ENCODE assay signal across 8 cellular contexts in genomic region chr13:102845630-102846260, GRCh38. TPM values are rescaled to one million over a fixed set of nuclear protein-coding genes. Genes with fewer than 3 reads are reported as not detected.
DNase-seq lines count a peak whose midpoint lies in the region; TF ChIP-seq lines count a peak whose summit lies in the region.

Gene ERCC5, plus strand, starts transcription at chr13:102846032. Its CDS starts 235 bp downstream, at chr13:102846267.

- DNase-seq in ELR (ENCODE audit: low read depth) (peak; percentile 97), H7 (peak; percentile 76), SHP77 treated with DMSO at 0.1 percent for 48 hours (lab: John Stamatoyannopoulos, UW) (peak; percentile 98), fibroblast of pulmonary artery (ENCODE audit: low read depth) (peak; percentile 97)
- peak; percentile 98 for DNase-seq in activated effector memory CD4-positive, alpha-beta T cell treated with anti-CD3 and anti-CD28 coated beads, Interleukin-2, amount 50 U/mL, for 16 hours

- TF ChIP-seq CTCF in Loucy (conservative IDR thresholded peaks at IDR 0.05; ENCODE audit: low read length): no peak; the same call in 1 of the 2 replicates
- TF ChIP-seq CTCF in fibroblast of pulmonary artery (IDR thresholded peaks at IDR 0.05; ENCODE audit: low read length, missing control alignments): no peak
- no peak for TF ChIP-seq CTCF in nephron (IDR thresholded peaks at IDR 0.05; ENCODE audit: unreplicated experiment in 3 of 3)

- peak within 1 kb of the TSS; percentile 85 to 93 (median 92) for H3K27ac Mint-ChIP-seq in nephron
- H3K27ac Mint-ChIP-seq in stimulated activated naive CD8-positive, alpha-beta T cell treated with anti-CD3 and anti-CD28 coated beads, Interleukin-15, Interleukin-2, amounts not matched to agents 100 ng/mL and 50 ng/mL, for 24 hours: peak within 1 kb of the TSS; percentile 96

- H3K4me3 ChIP-seq in H7 (ENCODE audit: insufficient read depth, low read depth, low read length): peak within 1 kb of the TSS; percentile 85
- H3K4me3 ChIP-seq in Loucy (ENCODE audit: low read length, poor library complexity, severe bottlenecking): peak within 1 kb of the TSS; percentile 97
- peak within 1 kb of the TSS; percentile 91 for H3K4me3 ChIP-seq in fibroblast of pulmonary artery (replicated peaks; ENCODE audit: low read depth, low read length)

- no peaks in the 10 kb centered on the region for H3K27me3 Mint-ChIP-seq in nephron (ENCODE audit: low read depth)
- no peaks in the 10 kb centered on the region for H3K27me3 Mint-ChIP-seq in stimulated activated naive CD8-positive, alpha-beta T cell treated with anti-CD3 and anti-CD28 coated beads, Interleukin-15, Interleukin-2, amounts not matched to agents 100 ng/mL and 50 ng/mL, for 24 hours

- H3K9ac ChIP-seq in Loucy (ENCODE audit: low read depth, low read length, poor library complexity, severe bottlenecking): peak within 1 kb of the TSS; percentile 100

- peak within 1 kb of the TSS; percentile 91 to 93 (median 91) for H3K4me3 Mint-ChIP-seq in nephron
- peak within 1 kb of the TSS; percentile 98 for H3K4me3 Mint-ChIP-seq in stimulated activated naive CD8-positive, alpha-beta T cell treated with anti-CD3 and anti-CD28 coated beads, Interleukin-15, Interleukin-2, amounts not matched to agents 100 ng/mL and 50 ng/mL, for 24 hours

- H3F3A ChIP-seq in Loucy (ENCODE audit: low read depth): no peaks in the 10 kb centered on the region

- peaks cover 56% of the 10 kb centered on the region for H3K79me2 ChIP-seq in Loucy (ENCODE audit: insufficient read depth, low read length)

- peaks cover 36% of the 10 kb centered on the region for H4K20me1 ChIP-seq in Loucy (ENCODE audit: insufficient read depth, low read length, poor library complexity, severe bottlenecking)

- no peaks in the 10 kb centered on the region for H3K9me3 ChIP-seq in Loucy (ENCODE audit: insufficient read depth, low read depth, low read length)

- H2AFZ ChIP-seq in Loucy (ENCODE audit: low read length): peak within 1 kb of the TSS; percentile 79

- no peaks in the 10 kb centered on the region for H3K36me3 ChIP-seq in H7 (replicated peaks; ENCODE audit: control insufficient read depth, insufficient read depth, low read length)
- H3K36me3 ChIP-seq in Loucy (ENCODE audit: insufficient read depth, low read length): no peaks in the 10 kb centered on the region

- peaks cover 39% of the 10 kb centered on the region for H3K4me1 ChIP-seq in Loucy (ENCODE audit: insufficient read depth, low read length, poor library complexity, severe bottlenecking)

- H3K4me1 Mint-ChIP-seq in nephron: peaks cover 22% of the 10 kb centered on the region
- H3K4me1 Mint-ChIP-seq in stimulated activated naive CD8-positive, alpha-beta T cell treated with anti-CD3 and anti-CD28 coated beads, Interleukin-15, Interleukin-2, amounts not matched to agents 100 ng/mL and 50 ng/mL, for 24 hours (ENCODE audit: low read depth): peaks cover 42% of the 10 kb centered on the region

- no peaks in the 10 kb centered on the region for H3K9me3 Mint-ChIP-seq in nephron
- no peaks in the 10 kb centered on the region for H3K9me3 Mint-ChIP-seq in stimulated activated naive CD8-positive, alpha-beta T cell treated with anti-CD3 and anti-CD28 coated beads, Interleukin-15, Interleukin-2, amounts not matched to agents 100 ng/mL and 50 ng/mL, for 24 hours

- H3K27me3 ChIP-seq in H7 (ENCODE audit: control insufficient read depth, insufficient read depth, low read length) (no peaks in the 10 kb centered on the region), Loucy (ENCODE audit: insufficient read depth, low read length, poor library complexity, severe bottlenecking) (no peaks in the 10 kb centered on the region)

- H3K4me2 ChIP-seq in Loucy (ENCODE audit: low read depth, low read length, poor library complexity, severe bottlenecking): peak within 1 kb of the TSS; percentile 95

- no peaks in the 10 kb centered on the region for H3K9me2 ChIP-seq in Loucy (replicated peaks; ENCODE audit: low read depth, low read length)

- no peaks in the 10 kb centered on the region for H3K36me3 Mint-ChIP-seq in nephron (ENCODE audit: low read depth)
- peaks cover 5% of the 10 kb centered on the region for H3K36me3 Mint-ChIP-seq in stimulated activated naive CD8-positive, alpha-beta T cell treated with anti-CD3 and anti-CD28 coated beads, Interleukin-15, Interleukin-2, amounts not matched to agents 100 ng/mL and 50 ng/mL, for 24 hours (ENCODE audit: low read depth)

RNA-seq across cellular contexts. Expression of gene ERCC5, which starts in this region (rescaled TPM):
- total RNA-seq in H7 (2014; rRNA removed; shearing (Covaris generic)): 24.4 and 26.8 TPM in 2 replicates

Comparison
In these comparisons a context has a peak if more than half of its experiments do, and no peak if none do; other contexts are left out.
1. Peak in every context shown above with its lines: DNase-seq and H3K4me3 ChIP-seq.